In the genomic region with DNA sequence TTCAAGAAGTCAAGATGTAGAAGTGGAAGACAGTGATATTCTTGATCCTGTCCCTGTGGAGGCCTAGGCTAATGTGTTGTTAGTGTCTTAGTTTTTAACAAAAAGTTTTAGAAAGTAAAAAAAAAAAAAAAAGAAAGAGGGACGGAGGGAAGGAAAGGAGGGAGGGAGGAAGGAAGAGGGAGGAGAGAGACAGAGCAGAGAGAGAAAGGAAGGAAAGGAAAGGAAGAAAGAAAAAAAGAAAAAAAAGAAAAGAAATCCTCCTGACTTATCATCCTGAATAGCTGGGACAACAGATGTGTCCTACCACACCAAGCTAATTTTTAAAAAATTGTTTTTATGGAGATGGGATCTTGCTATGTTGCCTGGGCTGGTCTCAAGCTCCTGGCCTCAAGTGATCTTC, we compare ENCODE assay signal across 26 cellular contexts. TPM values are rescaled to one million over a fixed set of nuclear protein-coding genes. Genes with fewer than 3 reads are reported as not detected.
DNase-seq lines count a peak whose midpoint lies in the region; ATAC-seq, FAIRE-seq and TF ChIP-seq lines count a peak whose summit lies in the region.
"Had no signal": no experiment of that assay in that cellular context is flagged by ENCODE, and none has a peak within 500 bp of the region (broad histone marks: within the 10 kb centered on the region; RNA-seq: fewer than 3 reads in every experiment).

No MANE protein-coding gene starts in this region.

- TF ChIP-seq EP300 in K562 (IDR thresholded peaks at IDR 0.05; ENCODE audit: low read length) = no peak

- in situ Hi-C loops in K562 (cut with MboI) = no loop called here

- peaks cover 0 to 32% (median 9%) of the 10 kb centered on the region in 3 donors for H3K36me3 Mint-ChIP-seq in naive thymus-derived CD8-positive, alpha-beta T cell

- H3K27ac Mint-ChIP-seq in naive thymus-derived CD8-positive, alpha-beta T cell = peak overlapping the region in 5 of 10 donors; percentile 15 to 44 (median 28)
- H3K27ac Mint-ChIP-seq: HFFc6 had no signal

- intact Hi-C loops in K562 (cut with micrococcal nuclease) = no loop called here

- BruUV-seq in K562 (replicated peaks; lab: Mats Ljungman, UMichigan) = no TSS peak

- H3K9me1 ChIP-seq in K562 (ENCODE audit: control insufficient read depth, insufficient read depth, low read length) = no peaks in the 10 kb centered on the region

- H2AFZ ChIP-seq in K562 (ENCODE audit: low read depth, low read length) (no peak overlapping the region), osteoblast (ENCODE audit: low read length) (no peak overlapping the region)
- H2AFZ ChIP-seq: GM23248, PC-9 had no signal

- H3K27ac ChIP-seq in BLaER1 (no peak overlapping the region), K562 (ENCODE audit: extremely low read depth, low read depth, low read length) (no peak overlapping the region), osteoblast (ENCODE audit: low read depth, low read length) (peak overlapping the region; percentile 62)
- H3K27ac ChIP-seq: GM23248, SJSA1 had no signal

- DNase-seq in GM19239 (ENCODE audit: insufficient read length, low spot score) (no peak), K562 (ENCODE audit: extremely low read depth in 1 of 4, low spot score in 3 of 4) (no peak), osteoblast (ENCODE audit: insufficient read length, low spot score, missing footprints) (no peak), T1000 (lab: John Stamatoyannopoulos, UW) (no peak), NOMO-1 treated with dmso at 0.1 percent for 144 hours (lab: John Stamatoyannopoulos, UW; ENCODE audit: unreplicated experiment) (no peak)
- DNase-seq in naive thymus-derived CD8-positive, alpha-beta T cell = no peak
- DNase-seq: CD4-positive, CD25-positive, alpha-beta regulatory T cell; DMS53; GM23248; H9; HFFc6; KBM-7; MV-4-11; NCI-H1105; NCI-H146; NCI-H2029 treated with DMSO at 0.1 percent for 48 hours; NCI-H446 treated with DMSO at 0.1 percent for 48 hours; NCI-H526; NCI-H82; NK-92 treated with Interleukin-12 subunit alpha and Interleukin-12 subunit beta, amount 100 ng/mL, for 24 hours; PC-9; Right ventricle myocardium superior had no signal

- CTCF ChIA-PET in K562 (lab: Yijun Ruan, JAX; ENCODE audit: low intra/inter-chr PET ratio) = no interaction called here

- no peak overlapping the region for H3K4me3 Mint-ChIP-seq in naive thymus-derived CD8-positive, alpha-beta T cell
- H3K4me3 Mint-ChIP-seq: CD4-positive, CD25-positive, alpha-beta regulatory T cell; H9; HFFc6 had no signal

- H3K4me1 Mint-ChIP-seq in naive thymus-derived CD8-positive, alpha-beta T cell = peaks cover 4 to 11% (median 8%) of the 10 kb centered on the region in 4 donors
- H3K4me1 Mint-ChIP-seq: H9 had no signal

- H3K27me3 Mint-ChIP-seq in naive thymus-derived CD8-positive, alpha-beta T cell = no peaks in the 10 kb centered on the region
- H3K27me3 Mint-ChIP-seq: CD4-positive, CD25-positive, alpha-beta regulatory T cell had no signal

- H3K36me3 ChIP-seq in BLaER1 (peaks cover 54% of the 10 kb centered on the region), K562 (ENCODE audit: control insufficient read depth, insufficient read depth, low read length) (peaks cover 12% of the 10 kb centered on the region; the same call in 1 of the 3 replicates), osteoblast (ENCODE audit: insufficient read depth, low read length) (no peaks in the 10 kb centered on the region)

- POLR2A ChIA-PET in K562 (lab: Yijun Ruan, JAX) = interaction anchor here (0.9 to 2.7 kb wide), 6 partner anchors 12 to 255 kb away, joined by 3 to 12 read pairs (median 4); partner anchors contain the start of genes PHACTR4 and RNU11
- POLR2A ChIA-PET in naive thymus-derived CD8-positive, alpha-beta T cell (lab: Charles Lee) = no interaction called here

- 10% methylated on average over 1 of the region's 1 CpG for WGBS in K562 (ENCODE audit: insufficient coverage, low coverage, missing lambda C conversion rate)

- H3K4me3 ChIP-seq in BLaER1 (no peak overlapping the region), K562 (no peak overlapping the region), osteoblast (ENCODE audit: insufficient read depth, low read length) (no peak overlapping the region)
- H3K4me3 ChIP-seq: GM23248, PC-9, SJSA1 had no signal

- no peak for TF ChIP-seq RAD21 in K562 (CRISPR knock-in tag; conservative IDR thresholded peaks at IDR 0.05 in 1 of 2, IDR thresholded peaks at IDR 0.05 in 1 of 2)

- H3K79me2 ChIP-seq in K562 (ENCODE audit: control insufficient read depth, insufficient read depth, low read length) = peaks cover 48% of the 10 kb centered on the region
- peaks cover 31% of the 10 kb centered on the region for H3K79me2 ChIP-seq in osteoblast (ENCODE audit: insufficient read depth, low read length)

- H3K4me2 ChIP-seq in BLaER1 = peak overlapping the region; percentile 25; the same call in 1 of the 2 replicates
- no peak overlapping the region for H3K4me2 ChIP-seq in K562 (ENCODE audit: insufficient read depth, low read length)
- H3K4me2 ChIP-seq in osteoblast (ENCODE audit: insufficient read depth, low read length) = no peak overlapping the region
- H3K4me2 ChIP-seq: PC-9 had no signal

- no peak for TF ChIP-seq POLR2A in K562 (conservative IDR thresholded peaks at IDR 0.05)

- peaks cover 66% of the 10 kb centered on the region for H4K20me1 ChIP-seq in BLaER1
- H4K20me1 ChIP-seq in K562 (replicated peaks; ENCODE audit: control insufficient read depth, insufficient read depth, low read length) = no peaks in the 10 kb centered on the region
- no peaks in the 10 kb centered on the region for H4K20me1 ChIP-seq in osteoblast (ENCODE audit: insufficient read depth, low read length)

- TF ChIP-seq CTCF in K562 (IDR thresholded peaks at IDR 0.05 in 2 of 3, conservative IDR thresholded peaks at IDR 0.05 in 1 of 3; ENCODE audit: insufficient read depth in 2 of 3, low read depth in 1 of 3, low read length in 3 of 3) (no peak), osteoblast (IDR thresholded peaks at IDR 0.05; ENCODE audit: extremely low read depth, low read depth, low read length) (no peak)

- ATAC-seq in K562 = peak; percentile 15
- no peak for ATAC-seq in naive thymus-derived CD8-positive, alpha-beta T cell

- peak; percentile 47 for FAIRE-seq in GM19239 (lab: Jason Lieb, UNC)
- no peak for FAIRE-seq in K562 (lab: Jason Lieb, UNC)
- FAIRE-seq: G401.6, HTR-8/SVneo had no signal

- no peaks in the 10 kb centered on the region for H3K9me3 Mint-ChIP-seq in naive thymus-derived CD8-positive, alpha-beta T cell
- H3K9me3 Mint-ChIP-seq: CD4-positive, CD25-positive, alpha-beta regulatory T cell; H9; HFFc6 had no signal

- no peaks in the 10 kb centered on the region for H3K27me3 ChIP-seq in BLaER1
- no peaks in the 10 kb centered on the region for H3K27me3 ChIP-seq in K562 (ENCODE audit: control insufficient read depth in 2 of 2, insufficient read depth in 2 of 2, low read length in 2 of 2)
- no peaks in the 10 kb centered on the region for H3K27me3 ChIP-seq in osteoblast (ENCODE audit: insufficient read depth, low read length)
- H3K27me3 ChIP-seq: SJSA1 had no signal

- H3K4me1 ChIP-seq in BLaER1 = peaks cover 7% of the 10 kb centered on the region
- peaks cover 20 to 26% of the 10 kb centered on the region in 2 experiments; a peak in 4 of 5 replicates for H3K4me1 ChIP-seq in K562 (replicated peaks in 1 of 2; ENCODE audit: control insufficient read depth in 2 of 2, insufficient read depth in 2 of 2, low read length in 2 of 2)
- peaks cover 21% of the 10 kb centered on the region for H3K4me1 ChIP-seq in osteoblast (ENCODE audit: insufficient read depth, low read length)

- H3K9me3 ChIP-seq in BLaER1 (no peaks in the 10 kb centered on the region), K562 (replicated peaks; ENCODE audit: control insufficient read depth, insufficient read depth, low read depth, low read length) (no peaks in the 10 kb centered on the region), osteoblast (ENCODE audit: low read depth, low read length) (no peaks in the 10 kb centered on the region)

- H3K9ac ChIP-seq in BLaER1 (no peak overlapping the region), K562 (ENCODE audit: insufficient read depth in 1 of 2, low read depth in 2 of 2, low read length in 2 of 2) (no peak overlapping the region)
- H3K9ac ChIP-seq: GM23248 had no signal

TF ChIP-seq in K562, 482 proteins besides CTCF, POLR2A, EP300 and RAD21 (continues in another document):
- TF ChIP-seq ARNT (IDR thresholded peaks at IDR 0.05) = 0 out of 4 replicates have a peak, but pooled peaks of 1 of the 2 experiments have one; percentile 39
- TF ChIP-seq ARID2 (IDR thresholded peaks at IDR 0.05) = 0 out of 2 replicates have a peak, but pooled peaks have one; percentile 46
- TF ChIP-seq POU5F1 (IDR thresholded peaks at IDR 0.05; ENCODE audit: borderline replicate concordance, low read depth, low read length, partially characterized antibody) = no peak
- TF ChIP-seq TRIM24 (IDR thresholded peaks at IDR 0.05) = 0 out of 4 replicates have a peak, but pooled peaks of 1 of the 2 experiments have one; percentile 12
- TF ChIP-seq NCOR1 (IDR thresholded peaks at IDR 0.05) = 0 out of 2 replicates have a peak, but pooled peaks have one; percentile 9
- TF ChIP-seq HDAC2 (IDR thresholded peaks at IDR 0.05) = no peak

RNA-seq across cellular contexts. Expression of gene PHACTR4, which starts 24.6 kb away (rescaled TPM):
- total RNA-seq in K562 (2011; cell fraction: chromatin; rRNA removed; ENCODE audit: low replicate concordance) = 24.0 and 41.2 TPM in 2 replicates
- 12.5 and 16.1 TPM in 2 replicates for total RNA-seq in K562 (2011; cell fraction: nucleolus; rRNA removed)
- total RNA-seq in K562 (2011; cell fraction: nucleoplasm; rRNA removed) = 26.8 and 45.1 TPM in 2 replicates
- 6.4 and 8.7 TPM in 2 replicates for total RNA-seq in K562 (2014; rRNA removed)
- total RNA-seq in K562 (2014; rRNA removed; fragmentation: Illumina TruSeq; extraction: Trizol) = 13.9 and 18.2 TPM in 2 replicates
- total RNA-seq in K562 (2015; rRNA removed; fragmentation: Illumina TruSeq; extraction: Trizol) = 17.5 and 17.7 TPM in 2 replicates
- 28.6 and 34.6 TPM in 2 replicates for total RNA-seq in K562 (2021)
- polyA plus RNA-seq in K562 (2011; rRNA removed) = 11.9 and 14.0 TPM in 2 replicates
- 9.5 and 18.8 TPM in 2 replicates for polyA plus RNA-seq in K562 (2011; cell fraction: cytosol; rRNA removed)
- 10.0 and 10.8 TPM in 2 replicates for polyA plus RNA-seq in K562 (2011; cell fraction: nucleus; rRNA removed)
- 22.7 and 23.1 TPM in 2 replicates for polyA plus RNA-seq in K562 (2012)
- 37.9 and 43.6 TPM in 2 replicates for polyA plus RNA-seq in K562 (2014; fragmentation: Illumina TruSeq; extraction: Trizol)
- polyA plus RNA-seq in K562 (2014; fragmentation: Nextera tagmentation; extraction: Ambion mirVana) = 10 to 100 TPM; 12.8 to 14.2 TPM
- 18.2 and 18.5 TPM in 2 replicates for polyA plus RNA-seq in K562 (2014; rRNA removed)
- polyA minus RNA-seq in K562 (2011; rRNA and poly(A)+ RNA removed) = 16.3 and 18.6 TPM in 2 replicates
- polyA minus RNA-seq in K562 (2011; cell fraction: cytosol; rRNA and poly(A)+ RNA removed) = 11.1 and 12.5 TPM in 2 replicates
- polyA minus RNA-seq in K562 (2011; cell fraction: nucleus; rRNA and poly(A)+ RNA removed) = 4.4 and 7.9 TPM in 2 replicates
- total RNA-seq in osteoblast = 12.7 and 14.7 TPM in 2 replicates
- 10 to 100 TPM; 27.4 to 30.1 TPM for total RNA-seq in naive thymus-derived CD8-positive, alpha-beta T cell
- 10 to 100 TPM in 1 of 3 donors, 1 to 10 TPM in 2; 5.4 to 20.2 (median 6.0) TPM for polyA plus RNA-seq in naive thymus-derived CD8-positive, alpha-beta T cell
